22 cellular contexts compared by ENCODE assay signal in genomic region chr4:102227388-102227787, GRCh38.
DNase-seq lines count a peak whose midpoint lies in the region; FAIRE-seq and TF ChIP-seq lines count a peak whose summit lies in the region.
"Had no signal": no experiment of that assay in that cellular context is flagged by ENCODE, and none has a peak within 500 bp of the region (broad histone marks: within the 10 kb centered on the region; RNA-seq: fewer than 3 reads in every experiment).

No MANE protein-coding gene starts in this region.

- dilution Hi-C loops in mammary epithelial cell (cut with HindIII; ENCODE audit: low sequenced_read_pairs): no loop called here

- TF ChIP-seq CTCF in kidney (IDR thresholded peaks at IDR 0.05; ENCODE audit: borderline replicate concordance, extremely low read depth, insufficient read depth) (no peak), RWPE1 (conservative IDR thresholded peaks at IDR 0.05; ENCODE audit: low read depth) (no peak), mammary epithelial cell (conservative IDR thresholded peaks at IDR 0.05 in 1 of 2, IDR thresholded peaks at IDR 0.05 in 1 of 2; ENCODE audit: extremely low read depth in 1 of 2, insufficient read depth in 1 of 2, low read depth in 1 of 2, low read length in 2 of 2) (no peak)

- no peaks in the 10 kb centered on the region for H4K20me1 ChIP-seq in mammary epithelial cell (ENCODE audit: insufficient read depth, low read length)
- H4K20me1 ChIP-seq: BLaER1 treated with 17β-estradiol and CSF1 and Interleukin-3, amounts not matched to agents 10 nM and 100 nM had no signal

- in situ Hi-C loops in ACHN (cut with HindIII; ENCODE audit: low pct_ligation_motif_present, low pct_unique_long_range_greater_than_20kb, low sequenced_read_pairs): no loop called here
- in situ Hi-C loops in mammary epithelial cell (cut with MboI; ENCODE audit: low sequenced_read_pairs in 2 of 2): no loop called here

- H3K4me3 ChIP-seq in kidney (ENCODE audit: low read length in 2 of 2) (no peak overlapping the region), mammary epithelial cell (replicated peaks in 1 of 3; ENCODE audit: insufficient read depth in 1 of 3, low read depth in 2 of 3, low read length in 3 of 3) (no peak overlapping the region)
- H3K4me3 ChIP-seq: BLaER1 treated with 17β-estradiol and CSF1 and Interleukin-3, amounts not matched to agents 10 nM and 100 nM had no signal

- DNase-seq in RCC 7860 (ENCODE audit: low spot score) (no peak), kidney (no peak), ACHN (no peak), RWPE1 (ENCODE audit: low spot score) (no peak), mammary epithelial cell (no peak), NCI-H1417 treated with DMSO at 0.1 percent for 48 hours (lab: John Stamatoyannopoulos, UW) (no peak)
- DNase-seq: AML-193; BE2C; CD4-positive, alpha-beta T cell; CD8-positive, alpha-beta memory T cell; DMS 273 treated with DMSO at 0.1 percent for 48 hours; DMS79; EL; GF-D8; H7; HCEC 1CT had no signal

- H3K9me3 ChIP-seq in kidney (ENCODE audit: control insufficient read depth in 1 of 2, low read length in 2 of 2) (no peaks in the 10 kb centered on the region), mammary epithelial cell (replicated peaks; ENCODE audit: insufficient read depth, low read length) (no peaks in the 10 kb centered on the region)
- H3K9me3 ChIP-seq: BE2C had no signal

- CTCF ChIA-PET in RWPE1 (lab: Yijun Ruan, JAX) (no interaction called here), mammary epithelial cell (lab: Charles Lee; ENCODE audit: low non-redundant PET) (no interaction called here)

- H3K4me2 ChIP-seq in mammary epithelial cell (ENCODE audit: insufficient read depth, low read depth, low read length): no peak overlapping the region
- H3K4me2 ChIP-seq: BLaER1 treated with 17β-estradiol and CSF1 and Interleukin-3, amounts not matched to agents 10 nM and 100 nM had no signal

- intact Hi-C loops in kidney (cut with DNase I): no loop called here
- intact Hi-C loops in mammary epithelial cell (cut with micrococcal nuclease): no loop called here

- no peaks in the 10 kb centered on the region for H3K36me3 ChIP-seq in kidney (ENCODE audit: control insufficient read depth in 1 of 2, insufficient read depth in 2 of 2, low read length in 2 of 2)
- no peaks in the 10 kb centered on the region for H3K36me3 ChIP-seq in mammary epithelial cell (ENCODE audit: insufficient read depth, low read length)
- H3K36me3 ChIP-seq: BE2C had no signal

- no TSS peak for BruUV-seq in mammary epithelial cell (replicated peaks; lab: Mats Ljungman, UMichigan)

- no peak overlapping the region for H2AFZ ChIP-seq in mammary epithelial cell (ENCODE audit: low read depth, low read length)

- H3K4me1 ChIP-seq in kidney (ENCODE audit: control insufficient read depth in 1 of 2, insufficient read depth in 1 of 2, low read depth in 1 of 2, low read length in 2 of 2): no peaks in the 10 kb centered on the region
- no peaks in the 10 kb centered on the region for H3K4me1 ChIP-seq in mammary epithelial cell (ENCODE audit: insufficient read depth, low read length)
- H3K4me1 ChIP-seq: BE2C; BLaER1 treated with 17β-estradiol and CSF1 and Interleukin-3, amounts not matched to agents 10 nM and 100 nM had no signal

- POLR2A ChIA-PET in RWPE1 (lab: Yijun Ruan, JAX; ENCODE audit: low non-redundant PET): no interaction called here

- FAIRE-seq in RCC 7860 (lab: Jason Lieb, UNC): peak; percentile 92
- peak; percentile 92 for FAIRE-seq in colon (lab: Jason Lieb, UNC)
- FAIRE-seq in kidney (lab: Jason Lieb, UNC): peak; percentile 99
- FAIRE-seq: D721Med, GM12891, GM18507, H1 had no signal

- no peak overlapping the region for H3K9ac ChIP-seq in kidney (ENCODE audit: low read length in 2 of 2)
- no peak overlapping the region for H3K9ac ChIP-seq in mammary epithelial cell (ENCODE audit: insufficient read depth, low read length)
- H3K9ac ChIP-seq: BLaER1 treated with 17β-estradiol and CSF1 and Interleukin-3, amounts not matched to agents 10 nM and 100 nM had no signal

- no peaks in the 10 kb centered on the region for H3K79me2 ChIP-seq in mammary epithelial cell (ENCODE audit: insufficient read depth, low read length)

- no peaks in the 10 kb centered on the region for H3K27me3 ChIP-seq in mammary epithelial cell (ENCODE audit: insufficient read depth, low read length)
- H3K27me3 ChIP-seq: BE2C; BLaER1 treated with 17β-estradiol and CSF1 and Interleukin-3, amounts not matched to agents 10 nM and 100 nM had no signal

- WGBS in mammary epithelial cell (ENCODE audit: low coverage, missing lambda C conversion rate): 95% methylated on average over 1 of the region's 1 CpG

- H3K27ac ChIP-seq in kidney (ENCODE audit: low read depth in 2 of 2, low read length in 2 of 2) (no peak overlapping the region), RWPE1 (no peak overlapping the region), mammary epithelial cell (ENCODE audit: insufficient read depth, low read depth, low read length) (no peak overlapping the region)
- H3K27ac ChIP-seq: BLaER1 treated with 17β-estradiol and CSF1 and Interleukin-3, amounts not matched to agents 10 nM and 100 nM had no signal
